Comparison of ENCODE assay signal across 9 cellular contexts in the genomic region with DNA sequence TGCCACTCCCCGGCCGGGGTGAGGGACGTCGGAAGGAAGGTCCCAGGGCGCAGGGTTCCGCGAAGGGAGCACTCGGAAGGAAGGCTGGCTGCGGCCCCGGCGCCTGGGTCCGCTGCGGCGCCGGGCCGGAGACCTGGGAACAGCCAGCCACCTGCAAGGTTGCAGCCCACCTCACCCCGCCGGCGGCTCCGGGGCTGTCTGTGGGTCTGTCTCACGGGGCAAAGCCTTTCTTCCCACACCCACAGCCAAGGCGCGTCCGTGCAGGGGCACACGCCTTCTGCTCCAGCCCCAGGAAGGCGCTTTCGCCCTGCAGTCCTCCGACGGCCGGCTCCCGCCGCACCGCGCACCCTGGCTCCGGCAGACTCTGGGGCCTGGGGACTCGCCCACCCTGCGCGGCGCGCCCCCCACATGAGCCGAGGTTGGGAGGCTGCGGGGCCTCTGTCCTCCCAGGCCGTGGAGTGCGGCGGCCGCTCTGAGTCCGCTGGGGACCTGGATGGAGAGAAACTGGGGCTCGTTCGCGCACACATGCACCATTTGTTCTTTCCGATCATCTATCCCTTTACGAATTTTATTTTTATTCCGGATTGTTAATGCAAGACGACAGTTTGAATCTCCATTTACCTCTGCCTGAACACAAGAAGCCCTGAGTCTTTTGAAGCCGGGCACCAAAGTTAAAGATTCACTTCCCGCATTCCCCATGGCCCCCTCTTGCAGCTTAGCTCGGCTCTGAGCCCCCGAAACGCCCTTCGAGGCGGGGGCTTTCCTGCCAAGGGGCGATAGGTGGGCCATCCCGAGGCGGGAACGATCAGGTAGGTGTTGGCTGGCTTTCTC. TPM values are rescaled to one million over a fixed set of nuclear protein-coding genes. Genes with fewer than 3 reads are reported as not detected.
DNase-seq lines count a peak whose midpoint lies in the region; ATAC-seq, FAIRE-seq and TF ChIP-seq lines count a peak whose summit lies in the region.
"Had no signal": no experiment of that assay in that cellular context is flagged by ENCODE, and none has a peak within 500 bp of the region (broad histone marks: within the 10 kb centered on the region; RNA-seq: fewer than 3 reads in every experiment).

No MANE protein-coding gene starts in this region.

- POLR2A ChIA-PET in H1 (lab: Charles Lee; ENCODE audit: partially characterized antibody) = interaction anchor here (0.6 kb wide), 1 partner anchor 42 kb away, joined by 3 read pairs; no protein-coding TSS in a partner anchor
- POLR2A ChIA-PET in naive thymus-derived CD8-positive, alpha-beta T cell (lab: Charles Lee) = no interaction called here

- no peak for TF ChIP-seq EP300 in H1 (IDR thresholded peaks at IDR 0.05; ENCODE audit: borderline replicate concordance in 1 of 2, low read depth in 2 of 2, low read length in 2 of 2)

- no peak overlapping the region for H2AK5ac ChIP-seq in H1 (ENCODE audit: low read depth, low read length)

- peak; percentile 4 to 15 for ATAC-seq in naive thymus-derived CD8-positive, alpha-beta T cell
- ATAC-seq in HG03565 (IDR thresholded peaks at IDR 0.05; ENCODE audit: unreplicated experiment) (no peak), GM18873 (IDR thresholded peaks at IDR 0.05; ENCODE audit: low FRiP score, unreplicated experiment) (no peak)

- no peak overlapping the region for H4K91ac ChIP-seq in H1 (replicated peaks; ENCODE audit: insufficient read length, low read length)

- H3K36me3 ChIP-seq in ACC112 (ENCODE audit: insufficient read depth, low read length) (no peaks in the 10 kb centered on the region), H1 (ENCODE audit: control insufficient read depth in 2 of 4, insufficient read depth in 4 of 4, low read length in 3 of 4) (peaks cover 0 to 11% (median 0%) of the 10 kb centered on the region in 4 experiments; a peak in 1 of 8 replicates), uterus (no peaks in the 10 kb centered on the region)

- no peak overlapping the region for H4K5ac ChIP-seq in H1 (ENCODE audit: insufficient read length, low read depth, low read length)

- H3K27ac Mint-ChIP-seq in naive thymus-derived CD8-positive, alpha-beta T cell = no peak overlapping the region

- TF ChIP-seq RAD21 in H1 (IDR thresholded peaks at IDR 0.05 in 1 of 2, conservative IDR thresholded peaks at IDR 0.05 in 1 of 2; ENCODE audit: low read depth in 2 of 2, low read length in 2 of 2) = no peak

- H3K4me3 Mint-ChIP-seq in naive thymus-derived CD8-positive, alpha-beta T cell = peak overlapping the region; percentile 60 to 81 (median 72)

- TF ChIP-seq CTCF in HL-60 (IDR thresholded peaks at IDR 0.05; ENCODE audit: insufficient read depth, low read length) (no peak), H1 (IDR thresholded peaks at IDR 0.05; ENCODE audit: control extremely low read depth in 1 of 3, insufficient read depth in 1 of 3, low read depth in 1 of 3, low read length in 3 of 3) (no peak), uterus (IDR thresholded peaks at IDR 0.05) (no peak)

- intact Hi-C loops in uterus (cut with DNase I; ENCODE audit: low total_unique reads) = loop anchor here (5.0 kb wide), 3 partner anchors 592 to 1027 kb away; no protein-coding TSS in a partner anchor

- H4K20me1 ChIP-seq in H1 (replicated peaks in 1 of 2; ENCODE audit: control insufficient read depth in 1 of 2, insufficient read depth in 2 of 2, low read length in 2 of 2) = peaks cover 4 to 11% of the 10 kb centered on the region in 2 experiments

- 8% methylated on average over 65 of the region's 65 CpGs; no CpG with 5 or more reads in 1 of the 2 experiments for whole genome bisulfite sequencing in H1 (ENCODE audit: extremely low coverage in 1 of 2, insufficient coverage in 1 of 2, insufficient read length in 1 of 2, insufficient replicate concordance in 2 of 2, low coverage in 1 of 2, low lambda C conversion rate in 2 of 2, missing lambda C conversion rate in 1 of 2), 2 experiments

- peak overlapping the region; percentile 27; the same call in 1 of the 2 replicates for H2BK12ac ChIP-seq in H1 (ENCODE audit: low read depth, low read length)

- CTCF ChIA-PET in H1 (lab: Charles Lee; ENCODE audit: partially characterized antibody) = interaction anchor here (0.6 to 4.5 kb wide), 8 partner anchors 9 to 1029 kb away, joined by 3 to 37 read pairs (median 6); no protein-coding TSS in a partner anchor

- H3K4me1 ChIP-seq in ACC112 (ENCODE audit: control insufficient read depth, insufficient read depth, low read length, unreplicated experiment) (peaks cover 3% of the 10 kb centered on the region), H1 (replicated peaks in 1 of 4; ENCODE audit: control insufficient read depth in 3 of 4, insufficient read depth in 4 of 4, low read length in 3 of 4) (peaks cover 14 to 44% (median 20%) of the 10 kb centered on the region in 4 experiments), uterus (peaks cover 0 to 11% of the 10 kb centered on the region in 2 donors)

- H3K9me3 ChIP-seq in H1 (ENCODE audit: insufficient read depth in 2 of 2, low read depth in 1 of 2, low read length in 1 of 2) = no peaks in the 10 kb centered on the region
- H3K9me3 ChIP-seq in uterus = no peaks in the 10 kb centered on the region

- no peak overlapping the region for H2BK120ac ChIP-seq in H1 (replicated peaks; ENCODE audit: low read depth, low read length)

- H3K27ac ChIP-seq in ACC112 (ENCODE audit: low read depth, low read length) (no peak overlapping the region), HL-60 (replicated peaks) (no peak overlapping the region), H1 (ENCODE audit: low read depth, low read length) (no peak overlapping the region), uterus (no peak overlapping the region)

- H3K27me3 ChIP-seq in ACC112 (ENCODE audit: insufficient read depth, low read length) = peaks cover 48% of the 10 kb centered on the region
- peaks cover 86% of the 10 kb centered on the region for H3K27me3 ChIP-seq in HL-60 (ENCODE audit: insufficient read depth, poor library complexity, severe bottlenecking)
- peaks cover 48 to 80% (median 69%) of the 10 kb centered on the region in 4 experiments for H3K27me3 ChIP-seq in H1 (replicated peaks in 1 of 4; ENCODE audit: control insufficient read depth in 3 of 4, extremely low read depth in 1 of 4, insufficient read depth in 3 of 4, low read length in 3 of 4)
- peaks cover 32 to 37% of the 10 kb centered on the region in 2 donors for H3K27me3 ChIP-seq in uterus

- H2AFZ ChIP-seq in ACC112 (ENCODE audit: low read length, unreplicated experiment) = peak overlapping the region; percentile 82
- H2AFZ ChIP-seq in H1 (ENCODE audit: low read length) = no peak overlapping the region

- no peaks in the 10 kb centered on the region for H3K79me1 ChIP-seq in H1 (ENCODE audit: low read depth, low read length)

- H3K18ac ChIP-seq in H1 (ENCODE audit: extremely low read depth, low read length) = peak overlapping the region; percentile 60

- peak overlapping the region; percentile 75 for H4K8ac ChIP-seq in H1 (ENCODE audit: extremely low read depth, insufficient read depth, low read length)

- peaks cover 45 to 78% (median 66%) of the 10 kb centered on the region in 5 donors for H3K27me3 Mint-ChIP-seq in naive thymus-derived CD8-positive, alpha-beta T cell

- peaks cover 0 to 3% (median 0%) of the 10 kb centered on the region in 9 donors for H3K9me3 Mint-ChIP-seq in naive thymus-derived CD8-positive, alpha-beta T cell

- DNase-seq in HL-60 (ENCODE audit: low read depth in 1 of 2, low spot score in 1 of 2) (no peak), H1 (ENCODE audit: low read depth in 1 of 2, low spot score in 2 of 2) (no peak), NCI-H187 treated with DMSO at 0.1 percent for 48 hours (lab: John Stamatoyannopoulos, UW) (no peak), uterus (no peak)
- peak in 2 of 10 donors; percentile 20 to 46 for DNase-seq in naive thymus-derived CD8-positive, alpha-beta T cell

- H3K9ac ChIP-seq in H1 (replicated peaks in 1 of 4; ENCODE audit: extremely low read depth in 1 of 4, low read depth in 3 of 4, low read length in 3 of 4) = no peak overlapping the region

- no peak for FAIRE-seq in H1 (lab: Jason Lieb, UNC)
- FAIRE-seq: G401.6 had no signal

- H3K79me2 ChIP-seq in ACC112 (ENCODE audit: control insufficient read depth, insufficient read depth, low read length, unreplicated experiment) = no peaks in the 10 kb centered on the region
- H3K79me2 ChIP-seq in H1 (ENCODE audit: control insufficient read depth in 1 of 2, insufficient read depth in 2 of 2, low read length in 2 of 2) = no peaks in the 10 kb centered on the region

- no peak for TF ChIP-seq POLR2A in H1 (IDR thresholded peaks at IDR 0.05; ENCODE audit: control extremely low read depth in 1 of 2, low read depth in 2 of 2, low read length in 2 of 2)
- TF ChIP-seq POLR2A in uterus (IDR thresholded peaks at IDR 0.05) = no peak

- no peaks in the 10 kb centered on the region for H3K36me3 Mint-ChIP-seq in naive thymus-derived CD8-positive, alpha-beta T cell

- H2BK15ac ChIP-seq in H1 (ENCODE audit: low read length) = no peak overlapping the region; the same call in 1 of the 2 replicates

- H3K4me2 ChIP-seq in H1 (ENCODE audit: insufficient read depth in 1 of 2, low read depth in 2 of 2, low read length in 2 of 2) = peak overlapping the region; percentile 81 to 93

- H3K4me3 ChIP-seq in ACC112 (ENCODE audit: low read depth, low read length) (peak overlapping the region; percentile 73), HL-60 (replicated peaks; ENCODE audit: insufficient read depth, low read length) (peak overlapping the region; percentile 15; the same call in 1 of the 2 replicates), H1 (ENCODE audit: extremely low read depth in 1 of 4, insufficient read depth in 2 of 4, low read depth in 3 of 4, low read length in 4 of 4) (peak overlapping the region in 3 of 4 experiments; percentile 40 to 59 (median 45); a peak in 6 of 8 replicates), uterus (no peak overlapping the region)

- H3K14ac ChIP-seq in H1 (ENCODE audit: insufficient read length) = no peak overlapping the region

- H3K56ac ChIP-seq in H1 (replicated peaks; ENCODE audit: insufficient read length, low read depth, low read length) = no peak overlapping the region

- no peak overlapping the region for H3K23ac ChIP-seq in H1 (ENCODE audit: insufficient read length)

- H3K4me1 Mint-ChIP-seq in naive thymus-derived CD8-positive, alpha-beta T cell = peaks cover 21 to 38% (median 37%) of the 10 kb centered on the region in 4 donors

- H2BK5ac ChIP-seq in H1 (ENCODE audit: low read depth, low read length) = no peak overlapping the region

- peaks cover 24% of the 10 kb centered on the region; the same call in 1 of the 2 replicates for H3K23me2 ChIP-seq in H1 (ENCODE audit: low read depth, low read length)

- H2BK20ac ChIP-seq in H1 (ENCODE audit: low read length) = peak overlapping the region; percentile 80; the same call in 1 of the 2 replicates

- no peak overlapping the region for H3K4ac ChIP-seq in H1 (replicated peaks; ENCODE audit: insufficient read length, low read depth, low read length)

RNA-seq across cellular contexts. Expression of a gene that starts 4.5 kb away (rescaled TPM):
- total RNA-seq in H1 (2021; fragmentation: NEBNext Ultra II Directional; extraction: Animal tissue kit (Norgen Biotek cat#: 25700)) = 0.13 and 0.22 TPM in 2 replicates
- 0.05 TPM in 1 of 2 replicates, not detected in the other for polyA plus RNA-seq in H1 (2011; rRNA removed)
- 0.09 TPM for polyA plus RNA-seq in H1 (2011; cell fraction: cytosol; rRNA removed)
- polyA plus RNA-seq in H1 (2011; cell fraction: nucleus; rRNA removed) = 0.03 TPM
- 0.05 to 0.07 TPM in 2 of 4 replicates, not detected in the others for polyA plus RNA-seq in H1 (2012, experiment 1 of 2)
- 0.13 TPM for polyA plus RNA-seq in H1 (2012, experiment 2 of 2)
- 0.10 TPM for polyA plus RNA-seq in H1 (2013, experiment 1 of 2)
- 0.06 TPM for polyA plus RNA-seq in H1 (2013, experiment 2 of 2)
- 0.10 TPM in 1 of 2 replicates, not detected in the other for polyA minus RNA-seq in H1 (2011; rRNA and poly(A)+ RNA removed)
- not detected for polyA minus RNA-seq in H1 (2011; cell fraction: cytosol; rRNA and poly(A)+ RNA removed)
- polyA minus RNA-seq in H1 (2011; cell fraction: nucleus; rRNA and poly(A)+ RNA removed) = 0.40 TPM
- not detected for total RNA-seq in naive thymus-derived CD8-positive, alpha-beta T cell
- not detected for polyA plus RNA-seq in naive thymus-derived CD8-positive, alpha-beta T cell
- total RNA-seq in uterus = 10 to 100 TPM in 1 of 4 donors, 1 to 10 TPM in 3; 1.8 to 15.2 (median 5.1) TPM

Comparison
In these comparisons a context has a peak if more than half of its experiments do, and no peak if none do; other contexts are left out.
1. H3K4me3 ChIP-seq: peak in ACC112 (single experiment), HL-60 (single experiment) and H1 (3 of 4); none in uterus (0 of 2).
2. ATAC-seq: peak in naive thymus-derived CD8-positive, alpha-beta T cell (2 of 2); none in HG03565 (single experiment) and GM18873 (single experiment).